Comparison of ENCODE assay signal across 15 cellular contexts in the genomic region with DNA sequence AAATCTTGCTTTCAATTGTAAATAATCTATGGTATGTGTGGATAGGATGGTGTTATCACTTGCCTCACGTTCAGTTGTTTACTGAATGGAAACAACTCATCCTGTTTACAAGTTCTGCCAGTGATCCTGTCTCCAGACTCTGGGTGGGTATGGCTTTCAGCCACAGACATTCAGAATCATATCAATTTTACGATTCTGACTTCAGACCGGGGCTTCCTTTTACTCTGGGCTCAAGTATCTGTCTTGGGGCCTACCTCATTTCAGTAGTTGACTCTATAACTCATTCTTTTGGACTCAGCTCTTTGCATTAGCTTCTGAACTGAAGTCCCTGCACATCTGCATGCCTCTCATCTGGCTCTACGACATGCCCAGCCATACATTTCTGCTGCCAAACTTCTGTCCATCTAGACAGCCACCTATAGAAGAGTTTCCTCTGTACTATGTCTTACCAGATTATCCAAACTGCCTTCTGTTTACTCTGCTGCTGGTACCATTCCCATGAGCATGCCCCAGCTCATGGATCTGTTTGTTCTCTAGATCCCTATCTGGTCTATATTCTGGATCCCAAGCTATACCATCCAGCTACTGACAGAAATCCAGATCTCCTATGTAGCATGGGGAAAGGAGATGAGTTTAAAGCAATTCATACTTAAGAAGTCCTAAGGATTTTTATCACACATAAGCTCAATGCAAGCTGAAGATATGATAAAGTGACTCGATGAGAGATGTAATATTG. TPM values are rescaled to one million over a fixed set of nuclear protein-coding genes. Genes with fewer than 3 reads are reported as not detected.
A peak's percentile ranks its signal among the peaks of the same experiment; 100 is the strongest.
DNase-seq lines count a peak whose midpoint lies in the region; ATAC-seq, FAIRE-seq and TF ChIP-seq lines count a peak whose summit lies in the region.
"Had no signal": no experiment of that assay in that cellular context is flagged by ENCODE, and none has a peak within 500 bp of the region (broad histone marks: within the 10 kb centered on the region; RNA-seq: fewer than 3 reads in every experiment).

No MANE protein-coding gene starts in this region.

- H3K23ac ChIP-seq in IMR-90 (ENCODE audit: low read depth, low read length): no peak overlapping the region

- no peaks in the 10 kb centered on the region for H3K9me3 Mint-ChIP-seq in stimulated activated naive CD8-positive, alpha-beta T cell treated with anti-CD3 and anti-CD28 coated beads, Interleukin-15, amount 100 ng/mL, for 72 hours
- H3K9me3 Mint-ChIP-seq: T-cell had no signal

- H3K27ac ChIP-seq in IMR-90 (ENCODE audit: insufficient read depth, low read length): no peak overlapping the region
- peak overlapping the region; percentile 79 for H3K27ac ChIP-seq in GM12878 (ENCODE audit: control insufficient read depth, insufficient read depth)
- no peak overlapping the region for H3K27ac ChIP-seq in prostate gland
- H3K27ac ChIP-seq: right lobe of liver had no signal

- no peak overlapping the region for H2BK5ac ChIP-seq in IMR-90 (ENCODE audit: low read depth, low read length, poor library complexity, severe bottlenecking)

- H2AFZ ChIP-seq in IMR-90 (replicated peaks; ENCODE audit: low read length, poor library complexity) (no peak overlapping the region), GM12878 (ENCODE audit: control insufficient read depth, low read depth, low read length) (no peak overlapping the region)

- peaks cover 74% of the 10 kb centered on the region for H3K79me2 ChIP-seq in GM12878 (ENCODE audit: control insufficient read depth, insufficient read depth, low read length)

- H4K5ac ChIP-seq in IMR-90 (ENCODE audit: low read depth, low read length): no peak overlapping the region

- peaks cover 28% of the 10 kb centered on the region for H3K4me1 Mint-ChIP-seq in stimulated activated naive CD8-positive, alpha-beta T cell treated with anti-CD3 and anti-CD28 coated beads, Interleukin-15, amount 100 ng/mL, for 72 hours

- TF ChIP-seq CTCF in IMR-90 (conservative IDR thresholded peaks at IDR 0.05; ENCODE audit: low read depth, low read length) (no peak), GM12878 (IDR thresholded peaks at IDR 0.05 in 2 of 3, conservative IDR thresholded peaks at IDR 0.05 in 1 of 3; ENCODE audit: control insufficient read depth in 2 of 3, extremely low read depth in 1 of 3, insufficient read depth in 1 of 3, low read depth in 3 of 3, low read length in 3 of 3) (no peak), prostate gland (IDR thresholded peaks at IDR 0.05) (no peak)

- H4K8ac ChIP-seq in IMR-90 (ENCODE audit: low read depth in 2 of 2, low read length in 2 of 2): no peak overlapping the region

- peak overlapping the region; percentile 88 to 95 for H3K27ac Mint-ChIP-seq in stimulated activated naive CD8-positive, alpha-beta T cell treated with anti-CD3 and anti-CD28 coated beads, Interleukin-15, amount 100 ng/mL, for 72 hours
- H3K27ac Mint-ChIP-seq: T-cell had no signal

- peaks cover 33 to 38% of the 10 kb centered on the region in 2 experiments for H3K79me1 ChIP-seq in IMR-90 (ENCODE audit: low read depth in 1 of 2, low read length in 2 of 2)

- no peak overlapping the region for H2BK15ac ChIP-seq in IMR-90 (ENCODE audit: low read depth, low read length)

- no peak for TF ChIP-seq POLR2A in IMR-90 (IDR thresholded peaks at IDR 0.05; ENCODE audit: low read depth, low read length)
- TF ChIP-seq POLR2A in GM12878 (IDR thresholded peaks at IDR 0.05; ENCODE audit: low read depth, low read length): no peak
- no peak for TF ChIP-seq POLR2A in prostate gland (IDR thresholded peaks at IDR 0.05)

- H2BK120ac ChIP-seq in IMR-90 (ENCODE audit: low read depth, low read length): no peak overlapping the region

- H3K4me2 ChIP-seq in IMR-90 (ENCODE audit: low read depth, low read length): no peak overlapping the region
- H3K4me2 ChIP-seq in GM12878 (ENCODE audit: control insufficient read depth, insufficient read depth): peak overlapping the region; percentile 87

- no peak overlapping the region for H3K14ac ChIP-seq in IMR-90 (replicated peaks; ENCODE audit: low read depth, low read length)

- no peak overlapping the region for H3K4ac ChIP-seq in IMR-90 (ENCODE audit: low read depth, low read length)

- BruUV-seq in IMR-90 (replicated peaks; lab: Mats Ljungman, UMichigan) (no TSS peak), GM12878 (replicated peaks; lab: Mats Ljungman, UMichigan) (no TSS peak)

- H3K27me3 ChIP-seq in IMR-90 (ENCODE audit: control insufficient read depth, insufficient read depth, low read length) (no peaks in the 10 kb centered on the region), GM12878 (replicated peaks in 1 of 2; ENCODE audit: control insufficient read depth in 2 of 2, insufficient read depth in 2 of 2, low read length in 1 of 2) (no peaks in the 10 kb centered on the region), prostate gland (replicated peaks; ENCODE audit: insufficient read depth) (no peaks in the 10 kb centered on the region)
- H3K27me3 ChIP-seq: right lobe of liver had no signal

- TF ChIP-seq EP300 in GM12878 (IDR thresholded peaks at IDR 0.05; ENCODE audit: borderline replicate concordance in 1 of 2, control insufficient read depth in 1 of 2, low read depth in 2 of 2, low read length in 2 of 2): no peak

- no peaks in the 10 kb centered on the region for H3K27me3 Mint-ChIP-seq in stimulated activated naive CD8-positive, alpha-beta T cell treated with anti-CD3 and anti-CD28 coated beads, Interleukin-15, amount 100 ng/mL, for 72 hours
- H3K27me3 Mint-ChIP-seq: T-cell had no signal

- H2AK9ac ChIP-seq in IMR-90 (replicated peaks; ENCODE audit: low read depth, low read length, poor library complexity): no peak overlapping the region

- peaks cover 13% of the 10 kb centered on the region for H3K9me1 ChIP-seq in IMR-90 (ENCODE audit: insufficient read depth, low read length)

- no peak for TF ChIP-seq RAD21 in IMR-90 (IDR thresholded peaks at IDR 0.05; ENCODE audit: low read length)
- TF ChIP-seq RAD21 in GM12878 (IDR thresholded peaks at IDR 0.05; ENCODE audit: insufficient read depth, low read depth, low read length): no peak

- no peak overlapping the region for H3K18ac ChIP-seq in IMR-90 (ENCODE audit: low read depth, low read length)

- H3K36me3 ChIP-seq in IMR-90 (ENCODE audit: control insufficient read depth, insufficient read depth, low read length) (0 out of 2 replicates have a peak, but pooled peaks cover 2% of the 10 kb centered on the region), GM12878 (ENCODE audit: control insufficient read depth in 2 of 2, insufficient read depth in 2 of 2, low read length in 1 of 2) (peaks cover 3 to 8% of the 10 kb centered on the region in 2 experiments; a peak in 2 of 4 replicates), prostate gland (no peaks in the 10 kb centered on the region)
- H3K36me3 ChIP-seq: right lobe of liver had no signal

- no peak overlapping the region for H3K56ac ChIP-seq in IMR-90 (ENCODE audit: extremely low read depth, insufficient read depth, low read length)

- intact Hi-C loops in IMR-90 (cut with micrococcal nuclease) (no loop called here), GM12878 (cut with micrococcal nuclease; ENCODE audit: unreplicated experiment) (loop anchor here (2.0 kb wide), 1 partner anchor 34 kb away; no protein-coding TSS in a partner anchor), prostate gland (cut with DNase I) (no loop called here)

- H3K4me1 ChIP-seq in IMR-90 (ENCODE audit: control insufficient read depth, insufficient read depth, low read length) (peaks cover 12% of the 10 kb centered on the region), GM12878 (ENCODE audit: control insufficient read depth, insufficient read depth, low read length) (peaks cover 69% of the 10 kb centered on the region), prostate gland (replicated peaks) (no peaks in the 10 kb centered on the region)
- H3K4me1 ChIP-seq: right lobe of liver had no signal

- SMC1A ChIA-PET in GM12878 (lab: Charles Lee; ENCODE audit: uncharacterized antibody, unreplicated experiment): interaction anchor here (0.7 to 8.2 kb wide), 12 partner anchors 9 to 116 kb away, joined by 3 to 92 read pairs (median 10); no protein-coding TSS in a partner anchor

- peak; percentile 49 for DNase-seq in stimulated activated CD4-positive, alpha-beta T cell treated with anti-CD3 and anti-CD28 coated beads, Interleukin-15, amount 100 ng/mL, for 24 hours
- no peak for DNase-seq in stimulated activated CD4-positive, alpha-beta T cell treated with anti-CD3 and anti-CD28 coated beads, Interleukin-2, amount 100 ng/mL, for 48 hours
- DNase-seq in IMR-90: no peak
- no peak for DNase-seq in GM12878 (ENCODE audit: low read depth, low spot score)
- peak; percentile 44 to 75 for DNase-seq in stimulated activated naive CD8-positive, alpha-beta T cell treated with anti-CD3 and anti-CD28 coated beads, Interleukin-15, amount 100 ng/mL, for 72 hours
- no peak for DNase-seq in NCI-H1694 (lab: John Stamatoyannopoulos, UW)
- DNase-seq in prostate gland (ENCODE audit: low spot score): no peak
- DNase-seq: caudate nucleus, HCEC 1CT, NCI-H2081, NCI-H526 treated with DMSO at 0.1 percent for 48 hours, right lobe of liver, T-cell had no signal

- 72% methylated on average over 3 of the region's 5 CpGs; no CpG with 5 or more reads in 1 of the 2 experiments for WGBS in IMR-90 (ENCODE audit: extremely low coverage in 2 of 2, insufficient read length in 1 of 2), 2 experiments
- WGBS in GM12878 (ENCODE audit: insufficient coverage, insufficient replicate concordance, low lambda C conversion rate, missing lambda C conversion rate): 42% methylated on average over 5 of the region's 5 CpGs
- WGBS in prostate gland: 44% methylated on average over 5 of the region's 5 CpGs

- H2BK20ac ChIP-seq in IMR-90 (ENCODE audit: low read depth, low read length): no peak overlapping the region

- H3K4me3 ChIP-seq in IMR-90 (ENCODE audit: insufficient read depth, low read depth, low read length) (no peak overlapping the region), GM12878 (peak overlapping the region; percentile 28; the same call in 1 of the 2 replicates), prostate gland (no peak overlapping the region)
- H3K4me3 ChIP-seq: right lobe of liver had no signal

- H4K91ac ChIP-seq in IMR-90 (ENCODE audit: insufficient read depth, low read depth, low read length): no peak overlapping the region

- POLR2A ChIA-PET in IMR-90 (lab: Charles Lee; ENCODE audit: unreplicated experiment) (no interaction called here), GM12878 (lab: Charles Lee) (interaction anchor here (0.6 to 2.9 kb wide), 5 partner anchors 12 to 99 kb away, joined by 3 to 16 read pairs (median 3); no protein-coding TSS in a partner anchor)

- H4K20me1 ChIP-seq in IMR-90 (ENCODE audit: insufficient read depth, low read length) (peaks cover 7% of the 10 kb centered on the region; the same call in 1 of the 2 replicates), GM12878 (ENCODE audit: control insufficient read depth, insufficient read depth) (no peaks in the 10 kb centered on the region)

- in situ Hi-C loops in IMR-90 (cut with MboI; ENCODE audit: low sequenced_read_pairs): no loop called here
- in situ Hi-C loops in GM12878 (cut with MboI): loop anchor here (25.0 kb wide), 1 partner anchor 1798 kb away; no protein-coding TSS in a partner anchor

- peak overlapping the region; percentile 64 to 80 for H3K4me3 Mint-ChIP-seq in stimulated activated naive CD8-positive, alpha-beta T cell treated with anti-CD3 and anti-CD28 coated beads, Interleukin-15, amount 100 ng/mL, for 72 hours

- no peak for FAIRE-seq in GM12878 (lab: Jason Lieb, UNC)
- FAIRE-seq: frontal cortex had no signal

- H3K9me3 ChIP-seq in IMR-90 (ENCODE audit: control insufficient read depth, insufficient read depth, low read length): no peaks in the 10 kb centered on the region
- no peaks in the 10 kb centered on the region for H3K9me3 ChIP-seq in GM12878 (replicated peaks; ENCODE audit: control insufficient read depth, insufficient read depth, low read length)
- H3K9me3 ChIP-seq in prostate gland: no peaks in the 10 kb centered on the region
- H3K9me3 ChIP-seq: right lobe of liver had no signal

- no peak overlapping the region for H2AK5ac ChIP-seq in IMR-90 (ENCODE audit: low read depth, low read length)

- ATAC-seq in IMR-90 (ENCODE audit: low read depth) (peak; percentile 28; the same call in 1 of the 2 replicates), GM12878 (peak; percentile 51), GM21367 (IDR thresholded peaks at IDR 0.05; ENCODE audit: unreplicated experiment) (no peak)
- peak; percentile 71 for ATAC-seq in stimulated activated naive CD8-positive, alpha-beta T cell treated with anti-CD3 and anti-CD28 coated beads, Interleukin-15, amount 100 ng/mL, for 72 hours

- dilution Hi-C loops in IMR-90 (cut with HindIII; ENCODE audit: low sequenced_read_pairs, unreplicated experiment): no loop called here

- RAD21 ChIA-PET in GM12878 (lab: Charles Lee; ENCODE audit: unreplicated experiment): interaction anchor here (0.6 to 1.8 kb wide), 5 partner anchors 9 to 77 kb away, joined by 3 to 8 read pairs (median 4); no protein-coding TSS in a partner anchor

- H3K9ac ChIP-seq in IMR-90 (ENCODE audit: low read depth, low read length): no peak overlapping the region
- no peak overlapping the region for H3K9ac ChIP-seq in GM12878 (ENCODE audit: control insufficient read depth, insufficient read depth, low read length)

- CTCF ChIA-PET in IMR-90 (lab: Yijun Ruan, JAX) (no interaction called here), GM12878 (lab: Yijun Ruan, JAX) (interaction anchor here (0.9 to 2.2 kb wide), 8 partner anchors 14 to 155 kb away, joined by 3 to 6 read pairs (median 4); no protein-coding TSS in a partner anchor)

RNA-seq across cellular contexts. Expression of gene FYN, which starts 34.3 kb away (rescaled TPM):
- total RNA-seq in IMR-90 (2012; rRNA removed) (36.4 and 41.1 TPM in 2 replicates), GM12878 (2014; rRNA removed) (174 and 176 TPM in 2 replicates), GM12878 (2014; rRNA removed; fragmentation: Illumina TruSeq; extraction: Trizol) (117 and 122 TPM in 2 replicates), GM12878 (2021) (159 and 167 TPM in 2 replicates), prostate gland (100 to 1,000 TPM in 1 of 2 donors, 10 to 100 TPM in 1; 13.7 to 103 TPM)
- polyA plus RNA-seq in IMR-90 (2012; rRNA removed) (30.8 and 35.1 TPM in 2 replicates), GM12878 (2011; rRNA removed) (243 and 247 TPM in 2 replicates), GM12878 (2014; fragmentation: Illumina TruSeq; extraction: Trizol) (152 and 192 TPM in 2 replicates), GM12878 (2014; fragmentation: Nextera tagmentation; extraction: Ambion mirVana) (10 to 100 TPM; 51.4 to 55.1 TPM), GM12878 (2014; rRNA removed) (171 and 228 TPM in 2 replicates), GM12878 (2016; fragmentation: Nextera tagmentation; extraction: Ambion mirVana) (10 to 100 TPM; 54.0 to 71.1 TPM)
- 41.7 and 98.8 TPM in 2 replicates for polyA plus RNA-seq in IMR-90 (2012; cell fraction: cytosol; rRNA removed)
- 36.3 and 72.0 TPM in 2 replicates for polyA plus RNA-seq in IMR-90 (2012; cell fraction: nucleus; rRNA removed; ENCODE audit: low replicate concordance)
- total RNA-seq in GM12878 (2013; cell fraction: nucleolus; rRNA removed): 396 and 420 TPM in 2 replicates
- polyA plus RNA-seq in GM12878 (2011; ENCODE audit: low read depth): 42.2 TPM
- 287 and 300 TPM in 2 replicates for polyA plus RNA-seq in GM12878 (2011; cell fraction: cytosol; rRNA removed)
- 483 and 489 TPM in 2 replicates for polyA plus RNA-seq in GM12878 (2011; cell fraction: nucleus; rRNA removed)
- polyA plus RNA-seq in GM12878 (2012): 64.5 and 80.5 TPM in 2 replicates
- 353 and 414 TPM in 2 replicates for polyA minus RNA-seq in GM12878 (2011; rRNA and poly(A)+ RNA removed)
- 75.5 and 105 TPM in 2 replicates for polyA minus RNA-seq in GM12878 (2011; cell fraction: cytosol; rRNA and poly(A)+ RNA removed)
- 237 and 331 TPM in 2 replicates for polyA minus RNA-seq in GM12878 (2011; cell fraction: nucleus; rRNA and poly(A)+ RNA removed)

Comparison
In these comparisons a context has a peak if more than half of its experiments do, and no peak if none do; other contexts are left out.
1. DNase-seq: peak in stimulated activated CD4-positive, alpha-beta T cell treated with anti-CD3 and anti-CD28 coated beads, Interleukin-15, amount 100 ng/mL, for 24 hours (single experiment) and stimulated activated naive CD8-positive, alpha-beta T cell treated with anti-CD3 and anti-CD28 coated beads, Interleukin-15, amount 100 ng/mL, for 72 hours (2 of 2); none in stimulated activated CD4-positive, alpha-beta T cell treated with anti-CD3 and anti-CD28 coated beads, Interleukin-2, amount 100 ng/mL, for 48 hours (0 of 2), IMR-90 (single experiment), GM12878 (single experiment), NCI-H1694 (single experiment) and prostate gland (single experiment).